8 cellular contexts compared by ENCODE assay signal in genomic region chr11:45387885-45388284, GRCh38.
DNase-seq lines count a peak whose midpoint lies in the region; ATAC-seq, FAIRE-seq and TF ChIP-seq lines count a peak whose summit lies in the region.
"Not testable (repeated sequence)": the region's sequence is repeated elsewhere in the genome, so short reads cannot be mapped to it uniquely, and the experiment has no call there.

No MANE protein-coding gene starts in this region.

- TF ChIP-seq RAD21 in HepG2 (CRISPR knock-in tag; IDR thresholded peaks at IDR 0.05): not testable (repeated sequence)

- H2AFZ ChIP-seq in HepG2 (ENCODE audit: low read length): not testable (repeated sequence)

- not testable (repeated sequence) for H3K27ac ChIP-seq in HEK293 (ENCODE audit: extremely low read depth, low read depth, low read length); HepG2 (ENCODE audit: extremely low read length, insufficient read depth, low read length); sigmoid colon; spleen; upper lobe of right lung

- DNase-seq in activated effector memory CD4-positive, alpha-beta T cell treated with anti-CD3 and anti-CD28 coated beads, Interleukin-2, amount 50 U/mL, for 16 hours: peak; percentile 28
- DNase-seq in cardiac septum (ENCODE audit: low spot score) (peak; percentile 15), sciatic nerve (ENCODE audit: low spot score) (peak; percentile 2), sigmoid colon (peak; percentile 10), spleen (peak; percentile 25), upper lobe of right lung (peak; percentile 0)
- not testable (repeated sequence) for DNase-seq in HepG2 (ENCODE audit: low spot score)

- not testable (repeated sequence) for H3K36me3 ChIP-seq in HEK293 (ENCODE audit: control insufficient read depth in 2 of 2, insufficient read depth in 1 of 2, low read length in 2 of 2); HepG2 (replicated peaks in 1 of 2; ENCODE audit: control insufficient read depth in 1 of 2, insufficient read depth in 2 of 2, low read length in 2 of 2); sigmoid colon; spleen; upper lobe of right lung

- not testable (repeated sequence) for H3K4me3 ChIP-seq in HEK293 (ENCODE audit: low read depth, low read length); HepG2 (replicated peaks in 1 of 3; ENCODE audit: insufficient read depth in 1 of 3, low read depth in 2 of 3, low read length in 3 of 3); sigmoid colon; spleen; upper lobe of right lung

- not testable (repeated sequence) for FAIRE-seq in HepG2 (lab: Jason Lieb, UNC)

- intact Hi-C loops in cardiac septum (cut with DNase I); HepG2 (cut with micrococcal nuclease; ENCODE audit: unreplicated experiment); sciatic nerve (cut with DNase I); sigmoid colon (cut with DNase I); spleen (cut with DNase I; ENCODE audit: low total_unique reads); upper lobe of right lung (cut with DNase I): not testable (repeated sequence)

- in situ Hi-C loops in HepG2 (cut with HindIII; ENCODE audit: extremely low pct_ligation_motif_present, low pct_unique_long_range_greater_than_20kb): not testable (repeated sequence)

- not testable (repeated sequence) for TF ChIP-seq CTCF in HEK293 (tag by site-specific recombination; IDR thresholded peaks at IDR 0.05); HepG2 (CRISPR knock-in tag; IDR thresholded peaks at IDR 0.05); sigmoid colon (IDR thresholded peaks at IDR 0.05); spleen (IDR thresholded peaks at IDR 0.05 in 8 of 11, conservative IDR thresholded peaks at IDR 0.05 in 3 of 11); upper lobe of right lung (IDR thresholded peaks at IDR 0.05)

- BruUV-seq in HepG2 (replicated peaks; lab: Mats Ljungman, UMichigan): not testable (repeated sequence)

- not testable (repeated sequence) for H4K20me1 ChIP-seq in HepG2 (ENCODE audit: insufficient read depth, low read length)

- ATAC-seq in HepG2, sciatic nerve, upper lobe of right lung: not testable (repeated sequence)

- H3K27me3 ChIP-seq in HepG2 (ENCODE audit: control insufficient read depth in 1 of 2, insufficient read depth in 2 of 2, low read length in 2 of 2) (peaks cover 3 to 20% of the 10 kb centered on the region in 2 experiments; a peak in 2 of 5 replicates), spleen (replicated peaks in 1 of 7) (peaks cover 0 to 69% (median 0%) of the 10 kb centered on the region in 7 donors)
- not testable (repeated sequence) for H3K27me3 ChIP-seq in sigmoid colon, upper lobe of right lung

- CTCF ChIA-PET in HEK293 (lab: Yijun Ruan, JAX): interaction anchor here (2.1 kb wide), 1 partner anchor 16 kb away, joined by 16 read pairs; no protein-coding TSS in a partner anchor
- CTCF ChIA-PET in HepG2 (lab: Yijun Ruan, JAX; ENCODE audit: low intra/inter-chr PET ratio, low total read pairs): not testable (repeated sequence)

- POLR2A ChIA-PET in HEK293 (lab: Yijun Ruan, JAX); HepG2 (lab: Yijun Ruan, JAX): not testable (repeated sequence)

- H3K9me3 ChIP-seq in HEK293 (ENCODE audit: control insufficient read depth, insufficient read depth, low read depth, low read length); HepG2 (ENCODE audit: low read length); sigmoid colon; spleen; upper lobe of right lung: not testable (repeated sequence)

- WGBS in HepG2 (ENCODE audit: low lambda C conversion rate): 20% methylated on average over 1 of the region's 2 CpGs
- 73 to 84% methylated on average over 2 of the region's 2 CpGs for WGBS in sigmoid colon, 2 donors
- WGBS in spleen, 5 donors: 70 to 93% (median 80%) methylated on average over 2 of the region's 2 CpGs

- H3K4me2 ChIP-seq in HepG2 (ENCODE audit: low read depth, low read length): not testable (repeated sequence)

- not testable (repeated sequence) for H3K79me2 ChIP-seq in HepG2 (ENCODE audit: insufficient read depth, low read length)

- H3K4me1 ChIP-seq in HEK293 (ENCODE audit: control insufficient read depth, insufficient read depth, low read length); sigmoid colon; spleen; upper lobe of right lung: not testable (repeated sequence)
- peaks cover 60% of the 10 kb centered on the region for H3K4me1 ChIP-seq in HepG2 (ENCODE audit: insufficient read depth, low read length)

- not testable (repeated sequence) for TF ChIP-seq EP300 in HepG2 (IDR thresholded peaks at IDR 0.05; ENCODE audit: low read depth in 2 of 2, low read length in 2 of 2); HepG2 (CRISPR knock-in tag; IDR thresholded peaks at IDR 0.05; ENCODE audit: borderline replicate concordance); sigmoid colon (IDR thresholded peaks at IDR 0.05)

- H3K9ac ChIP-seq in HepG2 (ENCODE audit: insufficient read depth, low read depth, low read length): not testable (repeated sequence)

- TF ChIP-seq POLR2A in HepG2 (IDR thresholded peaks at IDR 0.05; ENCODE audit: insufficient read depth in 1 of 2, low read depth in 2 of 2, low read length in 2 of 2); sigmoid colon (IDR thresholded peaks at IDR 0.05); spleen (IDR thresholded peaks at IDR 0.05): not testable (repeated sequence)

TF ChIP-seq in HEK293, 187 proteins besides CTCF, POLR2A, EP300 and RAD21:
- 0 out of 2 replicates have a peak, but pooled peaks have one; percentile 36 for TF ChIP-seq RBAK (tag by site-specific recombination; IDR thresholded peaks at IDR 0.05)

TF ChIP-seq in HepG2, 621 proteins besides CTCF, POLR2A, EP300 and RAD21:
- peak; percentile 93 for TF ChIP-seq RBAK (CRISPR knock-in tag; IDR thresholded peaks at IDR 0.05)
TF ChIP-seq in HepG2: peak in this region for 1; not testable (repeated sequence) for 620.
